Comparison of ENCODE assay signal across 8 cellular contexts in genomic region chr6:26125015-26125690, GRCh38. TPM values are rescaled to one million over a fixed set of nuclear protein-coding genes. Genes with fewer than 3 reads are reported as not detected.
DNase-seq lines count a peak whose midpoint lies in the region; ATAC-seq, FAIRE-seq and TF ChIP-seq lines count a peak whose summit lies in the region.

No MANE protein-coding gene starts in this region.

- no peaks in the 10 kb centered on the region for H3K9me3 ChIP-seq in heart right ventricle
- no peaks in the 10 kb centered on the region for H3K9me3 ChIP-seq in mucosa of descending colon

- intact Hi-C loops in heart right ventricle (cut with DNase I) (loop anchor here in 5 of 10 donors (2.0 to 10.0 kb wide), 8 partner anchors 32 to 1350 kb away; partner anchors contain the start of gene ZNF184 (in 1 of the 5)), left cardiac atrium (cut with DNase I) (no loop called here), mucosa of descending colon (cut with DNase I, micrococcal nuclease) (loop anchor here in 1 of 2 donors (2.0 kb wide), 1 partner anchor 32 kb away; a partner anchor contains a TSS)

- no peak for FAIRE-seq in RCC 7860 (lab: Jason Lieb, UNC)

- H3K36me3 ChIP-seq in heart right ventricle (peaks cover 0 to 36% (median 12%) of the 10 kb centered on the region in 9 donors), mucosa of descending colon (ENCODE audit: low read depth) (peaks cover 7% of the 10 kb centered on the region)

- H3K27ac ChIP-seq in heart right ventricle: peak overlapping the region; percentile 39 to 98 (median 96)

- peak overlapping the region; percentile 98 for H3K4me3 Mint-ChIP-seq in central memory CD8-positive, alpha-beta T cell

- no peak for ATAC-seq in heart right ventricle
- no peak for ATAC-seq in left cardiac atrium
- no peak for ATAC-seq in central memory CD8-positive, alpha-beta T cell (replicated peaks; ENCODE audit: extremely low read depth, poor library complexity, severe bottlenecking)
- ATAC-seq in mucosa of descending colon: no peak
- no peak for ATAC-seq in GM21528 (IDR thresholded peaks at IDR 0.05; ENCODE audit: low FRiP score, unreplicated experiment)

- peaks cover 52% of the 10 kb centered on the region for H3K36me3 Mint-ChIP-seq in central memory CD8-positive, alpha-beta T cell (ENCODE audit: insufficient read depth)

- peaks cover 0 to 47% (median 37%) of the 10 kb centered on the region in 9 donors for H3K4me1 ChIP-seq in heart right ventricle
- H3K4me1 ChIP-seq in mucosa of descending colon (ENCODE audit: low read depth): peaks cover 19% of the 10 kb centered on the region

- peaks cover 46% of the 10 kb centered on the region for H3K4me1 Mint-ChIP-seq in central memory CD8-positive, alpha-beta T cell

- TF ChIP-seq CTCF in heart right ventricle (IDR thresholded peaks at IDR 0.05) (no peak), mucosa of descending colon (IDR thresholded peaks at IDR 0.05) (no peak)

- H3K27me3 Mint-ChIP-seq in central memory CD8-positive, alpha-beta T cell: no peaks in the 10 kb centered on the region

- peaks cover 6% of the 10 kb centered on the region for H3K9me3 Mint-ChIP-seq in central memory CD8-positive, alpha-beta T cell

- WGBS in heart right ventricle, 2 donors: 0% methylated on average over 14 of the region's 14 CpGs

- DNase-seq in heart right ventricle (no peak), left cardiac atrium (no peak), RCC 7860 (ENCODE audit: low spot score) (peak; percentile 8), mucosa of descending colon (peak in 2 of 3 donors; percentile 49 to 53), NCI-H1092 treated with DMSO at 0.1 percent for 48 hours (lab: John Stamatoyannopoulos, UW) (no peak), 8988T (no peak)
- DNase-seq in central memory CD8-positive, alpha-beta T cell (ENCODE audit: low spot score in 2 of 2): no peak

- peak overlapping the region; percentile 100 for H3K27ac Mint-ChIP-seq in central memory CD8-positive, alpha-beta T cell (ENCODE audit: low read depth)

- peak overlapping the region; percentile 65 to 95 (median 83) for H3K4me3 ChIP-seq in heart right ventricle
- H3K4me3 ChIP-seq in mucosa of descending colon: peak overlapping the region; percentile 79

- no peaks in the 10 kb centered on the region for H3K27me3 ChIP-seq in heart right ventricle

RNA-seq across cellular contexts. Expression of gene HFE, which starts 37.9 kb away (rescaled TPM):
- total RNA-seq in heart right ventricle (1 to 10 TPM; 2.4 to 7.7 (median 4.7) TPM), left cardiac atrium (1 to 10 TPM; 6.0 to 8.8 TPM), mucosa of descending colon (10 to 100 TPM in 2 of 3 donors, 1 to 10 TPM in 1; 8.9 to 12.0 (median 11.1) TPM)
- polyA plus RNA-seq in heart right ventricle: 1 to 10 TPM; 1.4 to 2.5 TPM

Comparison
In these comparisons a context has a peak if more than half of its experiments do, and no peak if none do; other contexts are left out.
1. DNase-seq: peak in RCC 7860 (single experiment) and mucosa of descending colon (2 of 3); none in heart right ventricle (0 of 2), left cardiac atrium (single experiment), central memory CD8-positive, alpha-beta T cell (0 of 2), NCI-H1092 treated with DMSO at 0.1 percent for 48 hours (single experiment) and 8988T (single experiment).